ENCODE assay signal across 1 cellular context in genomic region chr11:79973701-79974626, GRCh38.
TF ChIP-seq lines count a peak whose summit lies in the region.

No MANE protein-coding gene starts in this region.

TF ChIP-seq in HepG2, 621 proteins besides CTCF, POLR2A, EP300 and RAD21 (continued from another document):
- TF ChIP-seq GMEB2 (CRISPR knock-in tag; IDR thresholded peaks at IDR 0.05; ENCODE audit: low read depth) (no peak), UBTF (CRISPR knock-in tag; IDR thresholded peaks at IDR 0.05) (no peak), ZNF234 (CRISPR knock-in tag; conservative IDR thresholded peaks at IDR 0.05) (no peak), ZFP62 (CRISPR knock-in tag; IDR thresholded peaks at IDR 0.05) (no peak), ZNF549 (CRISPR knock-in tag; IDR thresholded peaks at IDR 0.05) (no peak), TBP (CRISPR knock-in tag; IDR thresholded peaks at IDR 0.05) (no peak), ZFP37 (CRISPR knock-in tag; IDR thresholded peaks at IDR 0.05; ENCODE audit: borderline replicate concordance) (no peak), RFXAP (CRISPR knock-in tag; IDR thresholded peaks at IDR 0.05; ENCODE audit: borderline replicate concordance) (no peak)
